Comparison of ENCODE assay signal across 8 cellular contexts in the genomic region with DNA sequence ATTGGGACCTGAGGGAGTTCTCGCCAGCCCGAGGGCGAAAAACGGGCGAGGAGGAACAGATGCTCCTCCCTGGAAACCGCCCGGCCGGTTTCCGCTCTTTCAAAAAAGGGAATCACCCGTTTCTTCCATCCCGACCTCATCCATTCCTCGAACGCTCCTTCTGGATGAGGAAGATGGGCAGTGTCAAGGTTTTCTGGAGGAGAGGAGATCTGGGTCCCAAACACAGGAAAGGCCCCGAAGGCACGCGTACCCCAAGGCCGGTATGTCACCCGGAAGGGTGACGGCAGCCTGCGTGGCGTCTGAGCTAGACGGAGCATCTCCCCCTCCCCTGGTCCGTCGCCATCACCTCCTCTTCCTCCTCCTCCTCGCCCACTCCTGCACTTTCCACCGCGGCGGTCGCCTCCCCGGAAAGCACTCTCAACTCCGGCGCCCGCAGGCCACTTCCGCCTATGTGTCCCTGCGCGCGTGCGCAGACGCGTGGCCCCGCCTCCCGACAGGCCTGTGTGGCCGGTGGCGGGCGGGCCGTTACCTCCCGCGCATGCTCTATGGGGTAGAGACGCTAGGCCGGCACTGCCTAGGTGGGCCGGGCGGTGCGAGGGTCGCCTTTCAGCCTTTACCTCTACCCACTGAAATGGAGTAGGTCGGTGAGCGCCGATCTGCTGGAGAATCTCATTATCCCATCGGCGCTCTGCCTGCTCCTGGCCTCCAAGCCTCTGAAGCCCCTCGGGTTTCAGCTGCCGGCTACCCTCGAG. TPM values are rescaled to one million over a fixed set of nuclear protein-coding genes. Genes with fewer than 3 reads are reported as not detected.
DNase-seq lines count a peak whose midpoint lies in the region; ATAC-seq and TF ChIP-seq lines count a peak whose summit lies in the region.

A gene (minus strand): TSS at position 453 of the 752 bp plus-strand sequence.

- H3K36me3 ChIP-seq in lung (ENCODE audit: control insufficient read depth in 2 of 2, insufficient read depth in 2 of 2, low read length in 2 of 2): no peaks in the 10 kb centered on the region

- peak; percentile 98 for ATAC-seq in lung (ENCODE audit: insufficient read depth, low FRiP score)

- H3K4me1 ChIP-seq in lung (ENCODE audit: control insufficient read depth in 2 of 2, insufficient read depth in 2 of 2, low read length in 2 of 2): peaks cover 2 to 12% of the 10 kb centered on the region in 2 donors

- TF ChIP-seq CTCF in GM20000 (IDR thresholded peaks at IDR 0.05; ENCODE audit: extremely low read depth, missing control alignments): no peak
- TF ChIP-seq CTCF in lung (IDR thresholded peaks at IDR 0.05; ENCODE audit: control extremely low read depth, extremely low read depth): no peak

- H3K27me3 ChIP-seq in lung (ENCODE audit: control insufficient read depth, insufficient read depth): no peaks in the 10 kb centered on the region

- DNase-seq in CMK (ENCODE audit: low read depth): peak; percentile 87
- peak; percentile 92 for DNase-seq in GM20000 (ENCODE audit: low spot score)
- peak; percentile 54 for DNase-seq in HS-5 (ENCODE audit: low read depth)
- DNase-seq in NK-92 (lab: John Stamatoyannopoulos, UW; ENCODE audit: unreplicated experiment): peak; percentile 79
- peak; percentile 91 to 98 for DNase-seq in activated CD8-positive, alpha-beta memory T cell treated with anti-CD3 and anti-CD28 coated beads for 1 hour (ENCODE audit: extremely low read depth in 1 of 2, low read depth in 1 of 2)
- peak; percentile 96 for DNase-seq in effector CD4-positive, alpha-beta T cell
- DNase-seq in lung (ENCODE audit: low spot score): peak; percentile 94
- DNase-seq in stimulated activated CD4-positive, alpha-beta T cell treated with anti-CD3 and anti-CD28 coated beads, TNF-alpha, amount 100 ng/mL, for 24 hours (ENCODE audit: low read depth in 3 of 3): peak; percentile 95 to 97 (median 95)

- H3K4me3 ChIP-seq in lung: peak within 1 kb of the TSS; percentile 81

- WGBS in lung, 2 donors: 1 to 3% methylated on average over 58 to 62 of the region's 62 CpGs

- H3K9me3 ChIP-seq in lung (ENCODE audit: control insufficient read depth in 2 of 2, insufficient read depth in 1 of 2, low read length in 1 of 2): no peaks in the 10 kb centered on the region

- H3K27ac ChIP-seq in lung (ENCODE audit: low read depth in 1 of 2, low read length in 1 of 2): peak within 1 kb of the TSS; percentile 64 to 93

RNA-seq across cellular contexts. Expression of the gene that starts here (rescaled TPM):
- total RNA-seq in lung: 10 to 100 TPM; 18.1 to 24.1 TPM
- polyA plus RNA-seq in lung: 10 to 100 TPM; 12.3 to 14.8 TPM

Comparison
In these comparisons a context has a peak if more than half of its experiments do, and no peak if none do; other contexts are left out.
1. Peak in every context shown above with its lines: DNase-seq, ATAC-seq, H3K4me3 ChIP-seq and H3K27ac ChIP-seq.